18 cellular contexts compared by ENCODE assay signal in the genomic region with DNA sequence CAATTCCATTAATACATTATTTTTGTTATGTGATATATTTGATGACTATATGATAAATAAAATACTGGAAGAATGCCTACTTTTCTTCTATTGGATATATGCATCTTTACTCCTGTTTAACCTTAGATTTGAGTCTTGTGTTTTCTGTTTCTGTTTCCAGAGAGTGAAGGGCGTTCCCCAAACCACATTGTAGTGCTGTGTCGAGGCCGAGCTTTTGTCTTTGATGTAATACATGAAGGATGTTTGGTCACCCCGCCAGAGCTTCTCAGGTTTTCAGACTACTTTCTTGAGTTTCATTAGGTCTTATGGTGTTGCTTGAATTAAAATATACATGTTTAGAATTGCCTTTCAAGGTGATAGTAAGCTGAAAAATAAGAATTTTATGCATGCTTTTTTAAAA. TPM values are rescaled to one million over a fixed set of nuclear protein-coding genes. Genes with fewer than 3 reads are reported as not detected.
A peak's percentile ranks its signal among the peaks of the same experiment; 100 is the strongest.
DNase-seq lines count a peak whose midpoint lies in the region; ATAC-seq and TF ChIP-seq lines count a peak whose summit lies in the region.
"Had no signal": no experiment of that assay in that cellular context is flagged by ENCODE, and none has a peak within 500 bp of the region (broad histone marks: within the 10 kb centered on the region; RNA-seq: fewer than 3 reads in every experiment).

No MANE protein-coding gene starts in this region.

- 93 to 95% (median 94%) methylated on average over 4 of the region's 4 CpGs for WGBS in psoas muscle, 3 donors

- H3K36me3 Mint-ChIP-seq in T-helper 1 cell treated with Interleukin-12 subunit alpha and Interleukin-12 subunit beta and Interleukin-4 antibody, amounts not matched to agents 30 μg/mL and 1 μg/mL, for 36 hours (ENCODE audit: low read depth): peaks cover 8% of the 10 kb centered on the region
- H3K36me3 Mint-ChIP-seq in stimulated activated effector memory CD8-positive, alpha-beta T cell treated with anti-CD3 and anti-CD28 coated beads, Interleukin-12 subunit alpha, Interleukin-12 subunit beta, amount 100 ng/mL, for 72 hours: no peaks in the 10 kb centered on the region
- H3K36me3 Mint-ChIP-seq: natural killer cell treated with Interleukin-12 subunit alpha and Interleukin-12 subunit beta and Interleukin-15 and Interleukin-18, amount 100 ng/mL, for 72 hours had no signal

- no peak overlapping the region for H3K4me3 Mint-ChIP-seq in T-helper 1 cell treated with Interleukin-12 subunit alpha and Interleukin-12 subunit beta and Interleukin-4 antibody, amounts not matched to agents 30 μg/mL and 1 μg/mL, for 36 hours
- no peak overlapping the region for H3K4me3 Mint-ChIP-seq in stimulated activated effector memory CD8-positive, alpha-beta T cell treated with anti-CD3 and anti-CD28 coated beads, Interleukin-12 subunit alpha, Interleukin-12 subunit beta, amount 100 ng/mL, for 72 hours
- H3K4me3 Mint-ChIP-seq: natural killer cell treated with Interleukin-12 subunit alpha and Interleukin-12 subunit beta and Interleukin-15 and Interleukin-18, amount 100 ng/mL, for 72 hours had no signal

- intact Hi-C loops in psoas muscle (cut with DNase I): no loop called here

- H3K9me3 Mint-ChIP-seq in T-helper 1 cell treated with Interleukin-12 subunit alpha and Interleukin-12 subunit beta and Interleukin-4 antibody, amounts not matched to agents 30 μg/mL and 1 μg/mL, for 36 hours: no peaks in the 10 kb centered on the region
- no peaks in the 10 kb centered on the region for H3K9me3 Mint-ChIP-seq in stimulated activated effector memory CD8-positive, alpha-beta T cell treated with anti-CD3 and anti-CD28 coated beads, Interleukin-12 subunit alpha, Interleukin-12 subunit beta, amount 100 ng/mL, for 72 hours
- H3K9me3 Mint-ChIP-seq: natural killer cell treated with Interleukin-12 subunit alpha and Interleukin-12 subunit beta and Interleukin-15 and Interleukin-18, amount 100 ng/mL, for 72 hours had no signal

- no peaks in the 10 kb centered on the region for H3K9me3 ChIP-seq in psoas muscle
- H3K9me3 ChIP-seq: pancreas, vagina had no signal

- no peak for TF ChIP-seq CTCF in psoas muscle (IDR thresholded peaks at IDR 0.05)

- peak; percentile 60 for ATAC-seq in stimulated activated effector memory CD8-positive, alpha-beta T cell treated with anti-CD3 and anti-CD28 coated beads, Interleukin-12 subunit alpha, Interleukin-12 subunit beta, amount 100 ng/mL, for 72 hours
- ATAC-seq in psoas muscle: no peak
- ATAC-seq in GM21360 (IDR thresholded peaks at IDR 0.05; ENCODE audit: unreplicated experiment): no peak
- ATAC-seq: HCT116, Panc1, pancreas had no signal

- no peaks in the 10 kb centered on the region for H3K27me3 Mint-ChIP-seq in T-helper 1 cell treated with Interleukin-12 subunit alpha and Interleukin-12 subunit beta and Interleukin-4 antibody, amounts not matched to agents 30 μg/mL and 1 μg/mL, for 36 hours (ENCODE audit: low read depth)
- H3K27me3 Mint-ChIP-seq: natural killer cell treated with Interleukin-12 subunit alpha and Interleukin-12 subunit beta and Interleukin-15 and Interleukin-18, amount 100 ng/mL, for 72 hours had no signal

- no peaks in the 10 kb centered on the region for H3K27me3 ChIP-seq in psoas muscle (ENCODE audit: insufficient read depth in 3 of 3, low read length in 2 of 3)
- H3K27me3 ChIP-seq: pancreas, vagina had no signal

- H3K27ac Mint-ChIP-seq in T-helper 1 cell treated with Interleukin-12 subunit alpha and Interleukin-12 subunit beta and Interleukin-4 antibody, amounts not matched to agents 30 μg/mL and 1 μg/mL, for 36 hours: peak overlapping the region; percentile 1
- no peak overlapping the region for H3K27ac Mint-ChIP-seq in stimulated activated effector memory CD8-positive, alpha-beta T cell treated with anti-CD3 and anti-CD28 coated beads, Interleukin-12 subunit alpha, Interleukin-12 subunit beta, amount 100 ng/mL, for 72 hours

- DNase-seq in activated naive CD4-positive, alpha-beta T cell treated with Interleukin-2 at 50 U/mL for 16 hours: peak; percentile 27
- DNase-seq in activated naive CD4-positive, alpha-beta T cell treated with anti-CD3 and anti-CD28 coated beads, Interleukin-2, amount 50 U/mL, for 16 hours: no peak
- DNase-seq in activated effector memory CD4-positive, alpha-beta T cell treated with anti-CD3 and anti-CD28 coated beads, Interleukin-2, amount 50 U/mL, for 16 hours: peak; percentile 65
- no peak for DNase-seq in stimulated activated effector memory CD8-positive, alpha-beta T cell treated with anti-CD3 and anti-CD28 coated beads, Interleukin-12 subunit alpha, Interleukin-12 subunit beta, amount 100 ng/mL, for 72 hours (ENCODE audit: low spot score in 2 of 2)
- DNase-seq in NCI-H2196 treated with DMSO at 0.1 percent for 48 hours (lab: John Stamatoyannopoulos, UW; ENCODE audit: unreplicated experiment) (no peak), psoas muscle (no peak)
- DNase-seq: ACHN, C1 segment of cervical spinal cord, mesenchymal stem cell, NCI-H1436, NCI-H82, pancreas had no signal

- H3K27ac ChIP-seq in psoas muscle: no peak overlapping the region
- H3K27ac ChIP-seq: pancreas, vagina had no signal

- H3K4me1 Mint-ChIP-seq in T-helper 1 cell treated with Interleukin-12 subunit alpha and Interleukin-12 subunit beta and Interleukin-4 antibody, amounts not matched to agents 30 μg/mL and 1 μg/mL, for 36 hours (ENCODE audit: low read depth): peaks cover 11% of the 10 kb centered on the region
- no peaks in the 10 kb centered on the region for H3K4me1 Mint-ChIP-seq in stimulated activated effector memory CD8-positive, alpha-beta T cell treated with anti-CD3 and anti-CD28 coated beads, Interleukin-12 subunit alpha, Interleukin-12 subunit beta, amount 100 ng/mL, for 72 hours

- peaks cover 1 to 5% of the 10 kb centered on the region in 2 donors for H3K36me3 ChIP-seq in psoas muscle (ENCODE audit: insufficient read depth in 1 of 2, low read depth in 1 of 2)
- H3K36me3 ChIP-seq: pancreas had no signal

- H3K4me1 ChIP-seq in psoas muscle: peaks cover 5% of the 10 kb centered on the region
- H3K4me1 ChIP-seq: pancreas had no signal

- H3K4me3 ChIP-seq in psoas muscle: no peak overlapping the region
- H3K4me3 ChIP-seq: pancreas, vagina had no signal

RNA-seq across cellular contexts. Expression of a gene that starts 23.8 kb away (rescaled TPM):
- total RNA-seq in psoas muscle: 10 to 100 TPM in 2 of 4 donors, 1 to 10 TPM in 2; 4.6 to 12.4 (median 10.5) TPM
- polyA plus RNA-seq in psoas muscle: 10 to 100 TPM in 1 of 3 donors, 1 to 10 TPM in 2; 3.1 to 11.1 (median 6.2) TPM

Comparison
In these comparisons a context has a peak if more than half of its experiments do, and no peak if none do; other contexts are left out.
1. DNase-seq: peak in activated naive CD4-positive, alpha-beta T cell treated with Interleukin-2 at 50 U/mL for 16 hours (single experiment) and activated effector memory CD4-positive, alpha-beta T cell treated with anti-CD3 and anti-CD28 coated beads, Interleukin-2, amount 50 U/mL, for 16 hours (single experiment); none in activated naive CD4-positive, alpha-beta T cell treated with anti-CD3 and anti-CD28 coated beads, Interleukin-2, amount 50 U/mL, for 16 hours (single experiment), stimulated activated effector memory CD8-positive, alpha-beta T cell treated with anti-CD3 and anti-CD28 coated beads, Interleukin-12 subunit alpha, Interleukin-12 subunit beta, amount 100 ng/mL, for 72 hours (0 of 2), NCI-H2196 treated with DMSO at 0.1 percent for 48 hours (single experiment) and psoas muscle (0 of 2).